In genomic region chr7:152081088-152081487, GRCh38 we compare ENCODE assay signal across 1 cellular context.
TF ChIP-seq lines count a peak whose summit lies in the region.

No MANE protein-coding gene starts in this region.

TF ChIP-seq in HepG2, 621 proteins besides CTCF, POLR2A, EP300 and RAD21 (continued from another document and continues in another):
- TF ChIP-seq ZNF362 (CRISPR knock-in tag; IDR thresholded peaks at IDR 0.05; ENCODE audit: borderline replicate concordance), result no peak
- no peak for TF ChIP-seq ZBTB46 (CRISPR knock-in tag; IDR thresholded peaks at IDR 0.05; ENCODE audit: borderline replicate concordance)
- TF ChIP-seq ZFY (CRISPR knock-in tag; IDR thresholded peaks at IDR 0.05), result no peak
- 0 out of 2 replicates have a peak, but pooled peaks have one; percentile 49 for TF ChIP-seq DPF2 (CRISPR knock-in tag; IDR thresholded peaks at IDR 0.05; ENCODE audit: borderline replicate concordance, low read depth)
- TF ChIP-seq ZNF710 (CRISPR knock-in tag; IDR thresholded peaks at IDR 0.05; ENCODE audit: borderline replicate concordance), result 0 out of 2 replicates have a peak, but pooled peaks have one; percentile 28
- TF ChIP-seq CEBPG (CRISPR knock-in tag; IDR thresholded peaks at IDR 0.05), result peak; percentile 90
- TF ChIP-seq ISL2 (CRISPR knock-in tag; IDR thresholded peaks at IDR 0.05), result peak; percentile 87
- TF ChIP-seq ZNF547 (CRISPR knock-in tag; IDR thresholded peaks at IDR 0.05), result no peak
- no peak for TF ChIP-seq IRF1 (CRISPR knock-in tag; IDR thresholded peaks at IDR 0.05; ENCODE audit: low read depth)
- peak; percentile 84 for TF ChIP-seq ARID3A (IDR thresholded peaks at IDR 0.05; ENCODE audit: low read depth, low read length)
- TF ChIP-seq NR2F1 (CRISPR knock-in tag; IDR thresholded peaks at IDR 0.05), result peak; percentile 67 to 70; a peak in 3 of 4 replicates
- TF ChIP-seq ZBTB43 (CRISPR knock-in tag; conservative IDR thresholded peaks at IDR 0.05), result 0 out of 2 replicates have a peak, but pooled peaks have one; percentile 39
- TF ChIP-seq CENPT (CRISPR knock-in tag; IDR thresholded peaks at IDR 0.05; ENCODE audit: low read depth), result no peak
- no peak for TF ChIP-seq CBX2 (IDR thresholded peaks at IDR 0.05; ENCODE audit: low read depth, low read length)
- no peak for TF ChIP-seq CBX2 (CRISPR knock-in tag; IDR thresholded peaks at IDR 0.05; ENCODE audit: low read depth)
- TF ChIP-seq SOX5 (CRISPR knock-in tag; IDR thresholded peaks at IDR 0.05; ENCODE audit: borderline replicate concordance), result peak; percentile 99
- TF ChIP-seq THAP11 (CRISPR knock-in tag; IDR thresholded peaks at IDR 0.05), result no peak
- TF ChIP-seq HNF1A (IDR thresholded peaks at IDR 0.05; ENCODE audit: low read depth), result 0 out of 2 replicates have a peak, but pooled peaks have one; percentile 34
- peak; percentile 65; the same call in 1 of the 2 replicates for TF ChIP-seq HNF1A (CRISPR knock-in tag; IDR thresholded peaks at IDR 0.05; ENCODE audit: borderline replicate concordance)
- no peak for TF ChIP-seq DBP (CRISPR knock-in tag; IDR thresholded peaks at IDR 0.05; ENCODE audit: not compliant biosample characterization)
- TF ChIP-seq FOXP1 (IDR thresholded peaks at IDR 0.05), result no peak
- TF ChIP-seq FOXP1 (CRISPR knock-in tag; IDR thresholded peaks at IDR 0.05), result 0 out of 2 replicates have a peak, but pooled peaks have one; percentile 55
- TF ChIP-seq PHF21A (CRISPR knock-in tag; IDR thresholded peaks at IDR 0.05), result peak; percentile 89
- no peak for TF ChIP-seq TAF1 (CRISPR knock-in tag; IDR thresholded peaks at IDR 0.05)
- TF ChIP-seq ZBTB34 (CRISPR knock-in tag; IDR thresholded peaks at IDR 0.05), result peak; percentile 39; the same call in 1 of the 2 replicates
- peak; percentile 62; the same call in 1 of the 2 replicates for TF ChIP-seq ATF2 (CRISPR knock-in tag; IDR thresholded peaks at IDR 0.05)
- peak; percentile 90 for TF ChIP-seq NR2F6 (IDR thresholded peaks at IDR 0.05)
- peak; percentile 86 for TF ChIP-seq NR2F6 (CRISPR knock-in tag; IDR thresholded peaks at IDR 0.05)
- no peak for TF ChIP-seq SOX6 (IDR thresholded peaks at IDR 0.05)
- peak; percentile 98 for TF ChIP-seq SOX6 (CRISPR knock-in tag; IDR thresholded peaks at IDR 0.05)
- TF ChIP-seq HDAC2 (CRISPR knock-in tag; IDR thresholded peaks at IDR 0.05), result peak; percentile 71; the same call in 1 of the 2 replicates
- peak; percentile 77 for TF ChIP-seq RCOR2 (CRISPR knock-in tag; IDR thresholded peaks at IDR 0.05)
- peak; percentile 34; the same call in 1 of the 2 replicates for TF ChIP-seq NR2C2 (CRISPR knock-in tag; IDR thresholded peaks at IDR 0.05; ENCODE audit: borderline replicate concordance)
- peak; percentile 16; the same call in 1 of the 2 replicates for TF ChIP-seq TFAP4 (IDR thresholded peaks at IDR 0.05; ENCODE audit: borderline replicate concordance, low read depth)
- TF ChIP-seq NCOR1 (IDR thresholded peaks at IDR 0.05; ENCODE audit: borderline replicate concordance, low read length), result peak; percentile 95; the same call in 1 of the 2 replicates
- TF ChIP-seq TBX2 (CRISPR knock-in tag; IDR thresholded peaks at IDR 0.05; ENCODE audit: borderline replicate concordance), result peak; percentile 65; the same call in 1 of the 2 replicates
- TF ChIP-seq TCF7 (IDR thresholded peaks at IDR 0.05; ENCODE audit: low read depth), result peak; percentile 69
- peak; percentile 41; the same call in 1 of the 2 replicates for TF ChIP-seq ZGPAT (CRISPR knock-in tag; IDR thresholded peaks at IDR 0.05)
